ENCODE assay signal across 15 cellular contexts in the genomic region with DNA sequence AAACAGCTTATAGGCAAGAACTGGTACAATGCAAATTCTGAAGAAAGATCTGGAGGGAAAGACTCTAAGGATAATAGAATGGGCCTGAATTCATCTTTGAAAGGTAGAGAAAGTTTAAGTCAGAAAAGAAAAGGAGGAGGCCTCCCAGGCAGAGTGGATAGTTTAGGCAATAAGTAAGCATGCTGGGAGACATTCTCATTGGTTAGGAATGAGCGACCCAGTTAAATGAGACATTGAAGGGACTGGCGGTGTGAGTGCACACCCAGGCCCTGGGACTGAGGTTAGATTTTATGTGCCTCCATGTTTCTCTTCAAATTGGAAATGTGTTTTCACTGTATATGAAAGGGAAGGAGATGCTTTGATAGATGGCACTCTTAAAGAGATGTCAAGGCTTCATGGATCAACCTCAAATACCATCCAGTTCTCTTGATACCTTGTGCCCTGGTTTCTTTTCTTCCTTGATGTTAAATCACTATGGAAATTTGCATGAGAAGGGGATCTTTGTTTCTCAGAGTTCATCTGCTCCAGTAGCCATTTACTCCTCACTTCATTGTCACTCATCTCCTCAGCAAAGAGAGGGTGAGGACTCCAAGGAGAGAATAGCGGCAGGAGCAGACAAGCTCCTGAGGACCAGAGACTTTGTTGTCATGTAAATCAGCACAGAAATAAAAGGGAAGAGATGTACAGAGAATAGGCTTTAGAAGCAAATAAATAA.
"Had no signal": no experiment of that assay in that cellular context is flagged by ENCODE, and none has a peak within 500 bp of the region (broad histone marks: within the 10 kb centered on the region; RNA-seq: fewer than 3 reads in every experiment).

No MANE protein-coding gene starts in this region.

- H3K4me1 Mint-ChIP-seq: activated B cell treated with CpG ODN at 0.5 μM for 24 hours; activated CD4-positive, alpha-beta T cell treated with anti-CD3 and anti-CD28 coated beads, Interleukin-2, amount 10 ng/mL, durations not matched to agents 24 days and 14 days; activated naive CD8-positive, alpha-beta T cell treated with anti-CD3 and anti-CD28 coated beads, Interleukin-2, amount 50 U/mL, for 24 hours; T-cell had no signal

- H3K27ac Mint-ChIP-seq: activated B cell treated with CpG ODN at 0.5 μM for 24 hours; activated CD4-positive, alpha-beta T cell treated with anti-CD3 and anti-CD28 coated beads, Interleukin-2, amount 10 ng/mL, durations not matched to agents 24 days and 14 days; activated naive CD8-positive, alpha-beta T cell treated with anti-CD3 and anti-CD28 coated beads, Interleukin-2, amount 50 U/mL, for 24 hours; activated T-helper 1 cell treated with anti-CD3 and anti-CD28 coated beads, Interleukin-12 subunit alpha, Interleukin-12 subunit beta, Interleukin-2, Interleukin-4 antibody, amounts not matched to agents 30 ng/mL and 10 ng/mL and 1 ng/mL, durations not matched to agents 14 hours and 24 hours and 36 hours; dendritic cell treated with granulocyte-macrophage colony-stimulating factor and Interleukin-4, amounts not matched to agents 40 ng/mL and 50 ng/mL, for 4 days; T-cell had no signal

- DNase-seq: activated B cell treated with CpG ODN at 0.5 μM for 24 hours; activated CD4-positive, alpha-beta T cell treated with anti-CD3 and anti-CD28 coated beads, Interleukin-2, amount 10 ng/mL, durations not matched to agents 24 days and 14 days; activated naive CD4-positive, alpha-beta T cell; activated naive CD8-positive, alpha-beta T cell treated with anti-CD3 and anti-CD28 coated beads, Interleukin-2, amount 50 U/mL, for 24 hours; central memory CD4-positive, alpha-beta T cell; posterior cingulate gyrus; T-cell; tibial artery had no signal

- H3K4me3 Mint-ChIP-seq: activated B cell treated with CpG ODN at 0.5 μM for 24 hours; activated CD4-positive, alpha-beta T cell treated with anti-CD3 and anti-CD28 coated beads, Interleukin-2, amount 10 ng/mL, durations not matched to agents 24 days and 14 days; activated naive CD8-positive, alpha-beta T cell treated with anti-CD3 and anti-CD28 coated beads, Interleukin-2, amount 50 U/mL, for 24 hours; activated T-helper 1 cell treated with anti-CD3 and anti-CD28 coated beads, Interleukin-12 subunit alpha, Interleukin-12 subunit beta, Interleukin-2, Interleukin-4 antibody, amounts not matched to agents 30 ng/mL and 10 ng/mL and 1 ng/mL, durations not matched to agents 14 hours and 24 hours and 36 hours; dendritic cell treated with granulocyte-macrophage colony-stimulating factor and Interleukin-4, amounts not matched to agents 40 ng/mL and 50 ng/mL, for 4 days; T-cell had no signal

- H3K4me1 ChIP-seq: gastroesophageal sphincter, right atrium auricular region, tibial artery, vagina had no signal

- H3K9me3 ChIP-seq: gastroesophageal sphincter, neutrophil, right atrium auricular region, tibial artery, vagina had no signal

- H3K36me3 ChIP-seq: gastroesophageal sphincter, neutrophil, right atrium auricular region, tibial artery, vagina had no signal

- H3K27me3 ChIP-seq: gastroesophageal sphincter, neutrophil, right atrium auricular region, tibial artery, vagina had no signal

- ATAC-seq: activated naive CD8-positive, alpha-beta T cell treated with anti-CD3 and anti-CD28 coated beads, Interleukin-2, amount 50 U/mL, for 24 hours; gastroesophageal sphincter; T-cell had no signal

- H3K36me3 Mint-ChIP-seq: T-cell had no signal

- H3K4me3 ChIP-seq: gastroesophageal sphincter, right atrium auricular region, skin epidermis, tibial artery, vagina had no signal

- H3K27ac ChIP-seq: gastroesophageal sphincter, neutrophil, right atrium auricular region, skin epidermis, tibial artery, vagina had no signal

- H3K27me3 Mint-ChIP-seq: activated B cell treated with CpG ODN at 0.5 μM for 24 hours; activated CD4-positive, alpha-beta T cell treated with anti-CD3 and anti-CD28 coated beads, Interleukin-2, amount 10 ng/mL, durations not matched to agents 24 days and 14 days; activated naive CD8-positive, alpha-beta T cell treated with anti-CD3 and anti-CD28 coated beads, Interleukin-2, amount 50 U/mL, for 24 hours; dendritic cell treated with granulocyte-macrophage colony-stimulating factor and Interleukin-4, amounts not matched to agents 40 ng/mL and 50 ng/mL, for 4 days; T-cell had no signal
